In genomic region chr4:151415978-151416377, GRCh38 we compare ENCODE assay signal across 16 cellular contexts. TPM values are rescaled to one million over a fixed set of nuclear protein-coding genes. Genes with fewer than 3 reads are reported as not detected.
DNase-seq lines count a peak whose midpoint lies in the region; TF ChIP-seq lines count a peak whose summit lies in the region.
"Had no signal": no experiment of that assay in that cellular context is flagged by ENCODE, and none has a peak within 500 bp of the region (broad histone marks: within the 10 kb centered on the region; RNA-seq: fewer than 3 reads in every experiment).

No MANE protein-coding gene starts in this region.

- no peaks in the 10 kb centered on the region for H3K36me3 ChIP-seq in mammary epithelial cell (ENCODE audit: insufficient read depth, low read length)
- H3K36me3 ChIP-seq: BE2C had no signal

- H3K4me3 ChIP-seq in AG09309 (ENCODE audit: control insufficient read depth, low read depth, low read length) (no peak overlapping the region), mammary epithelial cell (replicated peaks in 1 of 3; ENCODE audit: insufficient read depth in 1 of 3, low read depth in 2 of 3, low read length in 3 of 3) (peak overlapping the region in 1 of 3 experiments; percentile 3)

- peaks cover 54% of the 10 kb centered on the region for H3K79me2 ChIP-seq in mammary epithelial cell (ENCODE audit: insufficient read depth, low read length)

- TF ChIP-seq CTCF in AG09309 (IDR thresholded peaks at IDR 0.05; ENCODE audit: control insufficient read depth, insufficient read depth, low read depth, low read length, missing control alignments), result no peak
- TF ChIP-seq CTCF in mammary epithelial cell (conservative IDR thresholded peaks at IDR 0.05 in 1 of 2, IDR thresholded peaks at IDR 0.05 in 1 of 2; ENCODE audit: extremely low read depth in 1 of 2, insufficient read depth in 1 of 2, low read depth in 1 of 2, low read length in 2 of 2), result no peak

- H3K4me3 Mint-ChIP-seq in immature natural killer cell, result no peak overlapping the region
- H3K4me3 Mint-ChIP-seq: activated CD4-positive, alpha-beta T cell treated with anti-CD3 and anti-CD28 coated beads, Interleukin-2, amount 10 ng/mL, durations not matched to agents 7 days and 5 days; T-helper 17 cell had no signal

- H3K27me3 Mint-ChIP-seq in immature natural killer cell (ENCODE audit: low read depth in 3 of 3), result peaks cover 0 to 7% (median 6%) of the 10 kb centered on the region in 3 donors

- H3K9ac ChIP-seq in mammary epithelial cell (ENCODE audit: insufficient read depth, low read length), result no peak overlapping the region

- no TSS peak for BruUV-seq in mammary epithelial cell (replicated peaks; lab: Mats Ljungman, UMichigan)

- TF ChIP-seq EP300 in Ishikawa (IDR thresholded peaks at IDR 0.05; ENCODE audit: borderline replicate concordance), result peak; percentile 85; the same call in 1 of the 2 replicates

- H3K27ac Mint-ChIP-seq in immature natural killer cell, result no peak overlapping the region
- H3K27ac Mint-ChIP-seq: activated CD4-positive, alpha-beta T cell treated with anti-CD3 and anti-CD28 coated beads, Interleukin-2, amount 10 ng/mL, durations not matched to agents 7 days and 5 days; T-helper 17 cell had no signal

- H3K9me3 ChIP-seq in mammary epithelial cell (replicated peaks; ENCODE audit: insufficient read depth, low read length), result no peaks in the 10 kb centered on the region
- H3K9me3 ChIP-seq: BE2C had no signal

- no peaks in the 10 kb centered on the region for H3K27me3 ChIP-seq in mammary epithelial cell (ENCODE audit: insufficient read depth, low read length)
- H3K27me3 ChIP-seq: BE2C had no signal

- no peaks in the 10 kb centered on the region for H4K20me1 ChIP-seq in mammary epithelial cell (ENCODE audit: insufficient read depth, low read length)

- peak overlapping the region; percentile 79 for H3K4me2 ChIP-seq in mammary epithelial cell (ENCODE audit: insufficient read depth, low read depth, low read length)

- H3K4me1 Mint-ChIP-seq in immature natural killer cell, result no peaks in the 10 kb centered on the region
- H3K4me1 Mint-ChIP-seq: activated CD4-positive, alpha-beta T cell treated with anti-CD3 and anti-CD28 coated beads, Interleukin-2, amount 10 ng/mL, durations not matched to agents 7 days and 5 days had no signal

- in situ Hi-C loops in mammary epithelial cell (cut with MboI; ENCODE audit: low sequenced_read_pairs in 2 of 2), result no loop called here

- dilution Hi-C loops in mammary epithelial cell (cut with HindIII; ENCODE audit: low sequenced_read_pairs), result no loop called here

- intact Hi-C loops in mammary epithelial cell (cut with micrococcal nuclease), result no loop called here

- H3K27ac ChIP-seq in mammary epithelial cell (ENCODE audit: insufficient read depth, low read depth, low read length), result peak overlapping the region; percentile 98

- peaks cover 55% of the 10 kb centered on the region for H3K4me1 ChIP-seq in mammary epithelial cell (ENCODE audit: insufficient read depth, low read length)
- H3K4me1 ChIP-seq: BE2C had no signal

- 0 out of 2 replicates have a peak, but pooled peaks have one; percentile 5 for TF ChIP-seq RAD21 in Ishikawa (IDR thresholded peaks at IDR 0.05; ENCODE audit: low read depth)

- CTCF ChIA-PET in mammary epithelial cell (lab: Charles Lee; ENCODE audit: low non-redundant PET), result interaction anchor here (0.7 kb wide), 2 partner anchors 25 to 138 kb away, joined by 3 to 5 read pairs; no protein-coding TSS in a partner anchor

- peaks cover 0 to 2% (median 0%) of the 10 kb centered on the region in 6 donors for H3K9me3 Mint-ChIP-seq in immature natural killer cell
- H3K9me3 Mint-ChIP-seq: activated CD4-positive, alpha-beta T cell treated with anti-CD3 and anti-CD28 coated beads, Interleukin-2, amount 10 ng/mL, durations not matched to agents 7 days and 5 days had no signal

- DNase-seq in AG09309 (ENCODE audit: low read depth) (peak; percentile 46), mammary epithelial cell (peak; percentile 69), kidney tubule cell (ENCODE audit: low spot score) (peak; percentile 72), immature natural killer cell (no peak), occipital lobe (lab: John Stamatoyannopoulos, UW) (no peak), NCI-H2081 treated with DMSO at 0.1 percent for 48 hours (lab: John Stamatoyannopoulos, UW) (no peak)
- no peak for DNase-seq in stimulated activated CD4-positive, alpha-beta T cell treated with anti-CD3 and anti-CD28 coated beads, Interleukin-15, amount 100 ng/mL, for 24 hours
- DNase-seq: activated CD4-positive, alpha-beta T cell treated with anti-CD3 and anti-CD28 coated beads, Interleukin-2, amount 10 ng/mL, durations not matched to agents 7 days and 5 days; BE2C; DMS79 treated with DMSO at 0.1 percent for 48 hours; erythroblast; midbrain; NCI-H345; OCI-M1; T-helper 17 cell had no signal

- no peak overlapping the region for H2AFZ ChIP-seq in mammary epithelial cell (ENCODE audit: low read depth, low read length)

- H3K36me3 Mint-ChIP-seq in immature natural killer cell, result peaks cover 0 to 4% (median 0%) of the 10 kb centered on the region in 3 donors

TF ChIP-seq in Ishikawa, 13 proteins besides CTCF, POLR2A, EP300 and RAD21:
- TF ChIP-seq CEBPB (IDR thresholded peaks at IDR 0.05) (peak; percentile 26), NFIC (IDR thresholded peaks at IDR 0.05) (peak; percentile 69), TEAD4 (IDR thresholded peaks at IDR 0.05) (peak; percentile 97), EGR1 (IDR thresholded peaks at IDR 0.05) (no peak), REST (IDR thresholded peaks at IDR 0.05; ENCODE audit: low read depth) (no peak), FOXM1 (IDR thresholded peaks at IDR 0.05; ENCODE audit: borderline replicate concordance, low read depth) (peak; percentile 78), TCF12 (IDR thresholded peaks at IDR 0.05; ENCODE audit: low read depth) (peak; percentile 57; the same call in 1 of the 2 replicates)

RNA-seq across cellular contexts. Expression of gene FHIP1A, which starts 7.0 kb away (rescaled TPM):
- 10 to 100 TPM; 33.0 to 38.5 TPM for total RNA-seq in mammary epithelial cell
- 14.3 TPM for polyA plus RNA-seq in mammary epithelial cell
- polyA minus RNA-seq in mammary epithelial cell, result 49.6 TPM
- polyA plus RNA-seq in immature natural killer cell, result not detected
- 3.3 TPM for total RNA-seq in occipital lobe
- total RNA-seq: activated CD4-positive, alpha-beta T cell treated with anti-CD3 and anti-CD28 coated beads, Interleukin-2, amount 10 ng/mL, durations not matched to agents 7 days and 5 days had no signal

Comparison
In these comparisons a context has a peak if more than half of its experiments do, and no peak if none do; other contexts are left out.
1. DNase-seq: peak in AG09309 (single experiment), mammary epithelial cell (single experiment) and kidney tubule cell (single experiment); none in immature natural killer cell (0 of 3), stimulated activated CD4-positive, alpha-beta T cell treated with anti-CD3 and anti-CD28 coated beads, Interleukin-15, amount 100 ng/mL, for 24 hours (single experiment), occipital lobe (single experiment) and NCI-H2081 treated with DMSO at 0.1 percent for 48 hours (single experiment).